Comparison of ENCODE assay signal across 1 cellular context in the genomic region with DNA sequence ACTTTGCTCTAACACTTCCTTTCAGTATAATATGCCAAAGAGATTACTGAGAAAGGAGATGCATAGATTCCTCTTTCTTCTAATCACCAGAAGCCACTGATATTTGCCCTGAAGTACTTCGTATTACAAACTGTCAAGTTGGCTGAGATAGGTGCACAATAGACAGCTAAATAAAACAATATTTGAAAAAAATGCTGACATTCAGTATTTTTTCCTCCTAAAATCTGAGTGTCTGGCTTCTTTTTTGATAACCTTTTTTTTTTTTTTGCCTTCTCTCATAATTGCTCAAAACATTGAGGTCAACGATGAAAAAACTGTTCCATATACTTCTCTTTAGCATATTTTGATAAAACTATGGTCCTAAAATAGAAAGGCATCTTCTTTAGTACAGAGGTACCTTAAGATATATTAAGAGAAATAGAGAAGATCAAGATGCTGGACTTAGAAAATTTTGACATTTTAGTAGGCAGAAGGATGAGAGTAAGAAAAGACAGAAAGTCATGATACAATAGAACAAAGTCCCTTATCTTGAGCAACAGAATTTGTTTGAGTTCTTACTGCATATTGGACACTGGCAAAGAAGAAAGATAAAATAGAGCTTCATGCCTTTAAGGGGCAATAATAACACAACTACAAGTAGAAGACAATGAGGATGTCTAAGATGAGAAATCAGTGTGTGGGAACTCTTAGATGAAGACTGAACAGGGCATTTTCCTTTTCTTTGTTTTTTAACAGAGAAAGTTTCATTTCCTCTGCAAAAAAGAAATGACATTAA.
TF ChIP-seq lines count a peak whose summit lies in the region.

No MANE protein-coding gene starts in this region.

TF ChIP-seq in K562, 482 proteins besides CTCF, POLR2A, EP300 and RAD21 (continued from another document):
- TF ChIP-seq TEAD4 (IDR thresholded peaks at IDR 0.05; ENCODE audit: low read length) (no peak), TEAD4 (CRISPR knock-in tag; IDR thresholded peaks at IDR 0.05; ENCODE audit: borderline replicate concordance) (no peak), SOX6 (IDR thresholded peaks at IDR 0.05) (peak; percentile 62; the same call in 1 of the 2 replicates), CBFA2T2 (conservative IDR thresholded peaks at IDR 0.05) (0 out of 2 replicates have a peak, but pooled peaks have one; percentile 3), CHCHD3 (CRISPR knock-in tag; IDR thresholded peaks at IDR 0.05) (no peak), MAFK (IDR thresholded peaks at IDR 0.05; ENCODE audit: low read length) (peak; percentile 50; the same call in 1 of the 2 replicates), TCF3 (CRISPR knock-in tag; IDR thresholded peaks at IDR 0.05) (peak; percentile 43), TAL1 (IDR thresholded peaks at IDR 0.05) (0 out of 2 replicates have a peak, but pooled peaks have one; percentile 12), OTX1 (CRISPR knock-in tag; IDR thresholded peaks at IDR 0.05) (no peak), SNRNP70 (optimal IDR thresholded peaks at IDR 0.05; ENCODE audit: low read depth, low read length) (no peak)
- TF ChIP-seq, protein P1, sequence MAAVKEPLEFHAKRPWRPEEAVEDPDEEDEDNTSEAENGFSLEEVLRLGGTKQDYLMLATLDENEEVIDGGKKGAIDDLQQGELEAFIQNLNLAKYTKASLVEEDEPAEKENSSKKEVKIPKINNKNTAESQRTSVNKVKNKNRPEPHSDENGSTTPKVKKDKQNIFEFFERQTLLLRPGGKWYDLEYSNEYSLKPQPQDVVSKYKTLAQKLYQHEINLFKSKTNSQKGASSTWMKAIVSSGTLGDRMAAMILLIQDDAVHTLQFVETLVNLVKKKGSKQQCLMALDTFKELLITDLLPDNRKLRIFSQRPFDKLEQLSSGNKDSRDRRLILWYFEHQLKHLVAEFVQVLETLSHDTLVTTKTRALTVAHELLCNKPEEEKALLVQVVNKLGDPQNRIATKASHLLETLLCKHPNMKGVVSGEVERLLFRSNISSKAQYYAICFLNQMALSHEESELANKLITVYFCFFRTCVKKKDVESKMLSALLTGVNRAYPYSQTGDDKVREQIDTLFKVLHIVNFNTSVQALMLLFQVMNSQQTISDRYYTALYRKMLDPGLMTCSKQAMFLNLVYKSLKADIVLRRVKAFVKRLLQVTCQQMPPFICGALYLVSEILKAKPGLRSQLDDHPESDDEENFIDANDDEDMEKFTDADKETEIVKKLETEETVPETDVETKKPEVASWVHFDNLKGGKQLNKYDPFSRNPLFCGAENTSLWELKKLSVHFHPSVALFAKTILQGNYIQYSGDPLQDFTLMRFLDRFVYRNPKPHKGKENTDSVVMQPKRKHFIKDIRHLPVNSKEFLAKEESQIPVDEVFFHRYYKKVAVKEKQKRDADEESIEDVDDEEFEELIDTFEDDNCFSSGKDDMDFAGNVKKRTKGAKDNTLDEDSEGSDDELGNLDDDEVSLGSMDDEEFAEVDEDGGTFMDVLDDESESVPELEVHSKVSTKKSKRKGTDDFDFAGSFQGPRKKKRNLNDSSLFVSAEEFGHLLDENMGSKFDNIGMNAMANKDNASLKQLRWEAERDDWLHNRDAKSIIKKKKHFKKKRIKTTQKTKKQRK (IDR thresholded peaks at IDR 0.05; ENCODE audit: borderline replicate concordance, low read depth, low read length): no peak
